ENCODE assay signal across 8 cellular contexts in genomic region chr19:18672606-18673337, GRCh38. TPM values are rescaled to one million over a fixed set of nuclear protein-coding genes. Genes with fewer than 3 reads are reported as not detected.
DNase-seq lines count a peak whose midpoint lies in the region; ATAC-seq and TF ChIP-seq lines count a peak whose summit lies in the region.
"Had no signal": no experiment of that assay in that cellular context is flagged by ENCODE, and none has a peak within 500 bp of the region (broad histone marks: within the 10 kb centered on the region; RNA-seq: fewer than 3 reads in every experiment).

No MANE protein-coding gene starts in this region.

- no peaks in the 10 kb centered on the region for H3K9me3 Mint-ChIP-seq in HFFc6

- peak overlapping the region; percentile 78 for H3K27ac ChIP-seq in stomach smooth muscle (ENCODE audit: low read length)
- H3K27ac ChIP-seq in left lung: no peak overlapping the region

- peaks cover 7% of the 10 kb centered on the region for H3K27me3 Mint-ChIP-seq in HFFc6 (ENCODE audit: insufficient read depth)
- H3K27me3 Mint-ChIP-seq: activated naive CD8-positive, alpha-beta T cell had no signal

- H3K9ac ChIP-seq in adipocyte (ENCODE audit: low read length) (peak overlapping the region; percentile 45), stomach smooth muscle (ENCODE audit: low read length in 2 of 2) (no peak overlapping the region)

- H3K36me3 Mint-ChIP-seq in HFFc6 (ENCODE audit: low read depth): 0 out of 2 replicates have a peak, but pooled peaks cover 6% of the 10 kb centered on the region

- H3K36me3 ChIP-seq in adipocyte (ENCODE audit: control insufficient read depth, insufficient read depth, low read length, severe bottlenecking): peaks cover 20% of the 10 kb centered on the region
- peaks cover 13 to 16% of the 10 kb centered on the region in 2 donors for H3K36me3 ChIP-seq in stomach smooth muscle (ENCODE audit: control insufficient read depth in 2 of 2, insufficient read depth in 2 of 2, low read length in 2 of 2)
- peaks cover 0 to 32% of the 10 kb centered on the region in 2 donors for H3K36me3 ChIP-seq in left lung

- H3K4me1 ChIP-seq in adipocyte (ENCODE audit: control insufficient read depth, insufficient read depth, low read length) (peaks cover 26% of the 10 kb centered on the region), stomach smooth muscle (ENCODE audit: control insufficient read depth, insufficient read depth, low read length) (peaks cover 33% of the 10 kb centered on the region), left lung (peaks cover 5 to 6% of the 10 kb centered on the region in 2 donors)

- no peak overlapping the region for H3K27ac Mint-ChIP-seq in HFFc6
- H3K27ac Mint-ChIP-seq: activated naive CD8-positive, alpha-beta T cell had no signal

- H3K9me3 ChIP-seq in adipocyte (ENCODE audit: control insufficient read depth, low read length) (no peaks in the 10 kb centered on the region), stomach smooth muscle (ENCODE audit: control insufficient read depth in 2 of 2, low read length in 2 of 2) (no peaks in the 10 kb centered on the region), left lung (no peaks in the 10 kb centered on the region)

- no peak overlapping the region for H3K4me3 Mint-ChIP-seq in HFFc6
- H3K4me3 Mint-ChIP-seq: activated naive CD8-positive, alpha-beta T cell had no signal

- peaks cover 17% of the 10 kb centered on the region for H3K4me1 Mint-ChIP-seq in HFFc6 (ENCODE audit: low read depth)

- H3K4me3 ChIP-seq in adipocyte (ENCODE audit: low read length): no peak overlapping the region
- H3K4me3 ChIP-seq in stomach smooth muscle (ENCODE audit: low read length in 2 of 2): peak overlapping the region; percentile 35 to 54
- no peak overlapping the region for H3K4me3 ChIP-seq in left lung

- TF ChIP-seq CTCF in HFFc6 (IDR thresholded peaks at IDR 0.05) (peak; percentile 46; the same call in 1 of the 2 replicates), left lung (IDR thresholded peaks at IDR 0.05) (no peak)

- intact Hi-C loops in Right ventricle myocardium superior (cut with DNase I) (no loop called here), left lung (cut with DNase I) (loop anchor here in 1 of 2 donors (10.0 kb wide), 1 partner anchor 78 kb away; no protein-coding TSS in a partner anchor)

- no peak for DNase-seq in HFFc6
- DNase-seq in adipocyte (ENCODE audit: low read depth): peak; percentile 34
- DNase-seq in Right ventricle myocardium superior: peak; percentile 68
- no peak for DNase-seq in COLO829 (ENCODE audit: low spot score)
- no peak for DNase-seq in left lung

- H3K27me3 ChIP-seq in adipocyte (replicated peaks; ENCODE audit: control insufficient read depth, insufficient read depth, low read length) (no peaks in the 10 kb centered on the region), stomach smooth muscle (ENCODE audit: control insufficient read depth in 1 of 2, insufficient read depth in 2 of 2, low read length in 2 of 2) (no peaks in the 10 kb centered on the region), left lung (no peaks in the 10 kb centered on the region)

- ATAC-seq in Right ventricle myocardium superior (ENCODE audit: poor library complexity) (peak; percentile 42), left lung (no peak), GM18870 (IDR thresholded peaks at IDR 0.05; ENCODE audit: unreplicated experiment) (no peak)

RNA-seq across cellular contexts. Expression of gene CRTC1, which starts 10.7 kb away (rescaled TPM):
- 10 to 100 TPM; 11.8 to 14.5 (median 13.4) TPM for total RNA-seq in HFFc6 (2021; fragmentation: NEBNext Ultra II Directional; extraction: Animal tissue kit (Norgen Biotek cat#: 25700))
- total RNA-seq in Right ventricle myocardium superior: 9.1 TPM
- total RNA-seq in left lung: 10 to 100 TPM; 11.3 to 13.8 TPM

RNA-seq across cellular contexts. Expression of gene KLHL26, which starts 35.9 kb away (rescaled TPM):
- 1 to 10 TPM; 3.6 to 9.3 (median 7.4) TPM for total RNA-seq in HFFc6 (2021; fragmentation: NEBNext Ultra II Directional; extraction: Animal tissue kit (Norgen Biotek cat#: 25700))
- 4.5 TPM for total RNA-seq in Right ventricle myocardium superior
- total RNA-seq in left lung: 10 to 100 TPM in 1 of 2 donors, 1 to 10 TPM in 1; 9.0 to 10.4 TPM

Comparison
In these comparisons a context has a peak if more than half of its experiments do, and no peak if none do; other contexts are left out.
1. DNase-seq: peak in adipocyte (single experiment) and Right ventricle myocardium superior (single experiment); none in HFFc6 (single experiment), COLO829 (single experiment) and left lung (0 of 2).
2. H3K4me3 ChIP-seq: peak in stomach smooth muscle (2 of 2); none in adipocyte (single experiment) and left lung (0 of 2).